11 cellular contexts compared by ENCODE assay signal in the genomic region with DNA sequence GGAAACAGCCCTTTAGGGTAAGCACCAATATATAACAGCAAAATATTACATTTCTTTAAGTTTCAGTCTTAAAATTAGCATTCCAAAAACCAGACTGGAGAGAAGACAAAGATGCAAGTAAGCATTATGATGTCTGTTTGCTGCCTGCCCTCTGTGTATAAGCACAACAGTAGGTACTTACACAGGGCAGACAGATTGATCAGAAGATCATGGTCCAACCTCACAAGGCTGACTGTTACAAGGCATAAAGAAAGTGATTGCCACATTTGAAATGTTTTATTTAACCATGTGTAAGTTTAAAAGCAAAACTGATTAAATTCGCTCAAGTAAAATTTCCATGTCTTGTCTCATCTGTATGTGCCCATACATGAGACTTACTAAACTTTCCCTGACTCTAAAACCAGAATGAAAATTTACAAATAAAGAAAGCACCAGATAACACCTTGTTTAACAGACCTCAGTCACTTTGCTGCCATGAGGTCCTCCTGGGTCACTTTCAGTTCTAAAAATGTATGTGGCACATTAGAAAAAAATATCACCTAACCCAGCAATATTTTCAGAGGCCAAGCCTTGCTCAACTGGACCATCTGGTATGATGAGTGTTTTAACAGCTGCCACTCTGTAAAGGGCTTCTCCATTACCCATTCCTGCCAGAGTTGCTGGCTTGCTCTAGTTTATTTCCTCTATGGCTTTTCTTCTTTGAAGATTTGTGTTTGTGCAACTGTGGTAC.
A peak's percentile ranks its signal among the peaks of the same experiment; 100 is the strongest.
DNase-seq lines count a peak whose midpoint lies in the region; ATAC-seq, FAIRE-seq and TF ChIP-seq lines count a peak whose summit lies in the region.
"Had no signal": no experiment of that assay in that cellular context is flagged by ENCODE, and none has a peak within 500 bp of the region (broad histone marks: within the 10 kb centered on the region; RNA-seq: fewer than 3 reads in every experiment).

No MANE protein-coding gene starts in this region.

- TF ChIP-seq EP300 in HepG2 (IDR thresholded peaks at IDR 0.05; ENCODE audit: low read depth in 2 of 2, low read length in 2 of 2) (no peak), HepG2 (CRISPR knock-in tag; IDR thresholded peaks at IDR 0.05; ENCODE audit: borderline replicate concordance) (no peak)

- H3K9ac ChIP-seq in HepG2 (ENCODE audit: insufficient read depth, low read depth, low read length), result no peak overlapping the region

- no peak for TF ChIP-seq RAD21 in HepG2 (CRISPR knock-in tag; IDR thresholded peaks at IDR 0.05)

- no peak overlapping the region for H3K4me2 ChIP-seq in HepG2 (ENCODE audit: low read depth, low read length)

- H3K4me3 ChIP-seq in esophagus squamous epithelium (no peak overlapping the region), HepG2 (replicated peaks in 1 of 3; ENCODE audit: insufficient read depth in 1 of 3, low read depth in 2 of 3, low read length in 3 of 3) (no peak overlapping the region)
- H3K4me3 ChIP-seq: testis had no signal

- FAIRE-seq in HepG2 (lab: Jason Lieb, UNC), result no peak

- H3K36me3 ChIP-seq in esophagus squamous epithelium, result no peaks in the 10 kb centered on the region
- no peaks in the 10 kb centered on the region for H3K36me3 ChIP-seq in HepG2 (replicated peaks in 1 of 2; ENCODE audit: control insufficient read depth in 1 of 2, insufficient read depth in 2 of 2, low read length in 2 of 2)

- peaks cover 3% of the 10 kb centered on the region for H3K27me3 Mint-ChIP-seq in activated CD8-positive, alpha-beta T cell treated with anti-CD3 and anti-CD28 coated beads for 36 hours

- WGBS in esophagus squamous epithelium, 2 donors, result 75 to 77% methylated on average over 1 of the region's 1 CpG
- WGBS in HepG2 (ENCODE audit: low lambda C conversion rate), result 3% methylated on average over 1 of the region's 1 CpG

- DNase-seq in NCI-H1105 (lab: John Stamatoyannopoulos, UW), result peak; percentile 26
- DNase-seq in SHP77 treated with DMSO at 0.1 percent for 48 hours (lab: John Stamatoyannopoulos, UW), result peak; percentile 88
- no peak for DNase-seq in esophagus squamous epithelium (lab: John Stamatoyannopoulos, UW)
- no peak for DNase-seq in activated naive CD4-positive, alpha-beta T cell treated with anti-CD3 and anti-CD28 coated beads, Interleukin-2, amount 50 U/mL, for 72 hours (ENCODE audit: low spot score in 2 of 2)
- no peak for DNase-seq in activated CD8-positive, alpha-beta T cell treated with anti-CD3 and anti-CD28 coated beads for 36 hours
- DNase-seq in HepG2 (ENCODE audit: low spot score), result no peak
- DNase-seq: EL, testis had no signal

- CTCF ChIA-PET in activated CD8-positive, alpha-beta T cell treated with anti-CD3 and anti-CD28 coated beads for 36 hours (lab: Charles Lee), result no interaction called here
- CTCF ChIA-PET in HepG2 (lab: Yijun Ruan, JAX; ENCODE audit: low intra/inter-chr PET ratio, low total read pairs), result no interaction called here

- H4K20me1 ChIP-seq in HepG2 (ENCODE audit: insufficient read depth, low read length), result no peaks in the 10 kb centered on the region

- H3K36me3 Mint-ChIP-seq in activated naive CD4-positive, alpha-beta T cell treated with anti-CD3 and anti-CD28 coated beads, Interleukin-2, amount 50 U/mL, for 72 hours, result no peaks in the 10 kb centered on the region
- no peaks in the 10 kb centered on the region for H3K36me3 Mint-ChIP-seq in activated CD8-positive, alpha-beta T cell treated with anti-CD3 and anti-CD28 coated beads for 36 hours (ENCODE audit: low read depth)

- TF ChIP-seq CTCF in esophagus squamous epithelium (IDR thresholded peaks at IDR 0.05), result no peak
- TF ChIP-seq CTCF in activated CD8-positive, alpha-beta T cell treated with anti-CD3 and anti-CD28 coated beads for 36 hours (IDR thresholded peaks at IDR 0.05), result no peak
- no peak for TF ChIP-seq CTCF in HepG2 (CRISPR knock-in tag; IDR thresholded peaks at IDR 0.05)

- no peaks in the 10 kb centered on the region for H3K4me1 Mint-ChIP-seq in activated CD8-positive, alpha-beta T cell treated with anti-CD3 and anti-CD28 coated beads for 36 hours (ENCODE audit: low read depth)
- H3K4me1 Mint-ChIP-seq: activated T-helper 17 cell treated with anti-CD3 and anti-CD28 coated beads, Interleukin-2, amount 50 U/mL, for 72 hours had no signal

- H2AFZ ChIP-seq in HepG2 (ENCODE audit: low read length), result no peak overlapping the region

- no peaks in the 10 kb centered on the region for H3K9me3 ChIP-seq in esophagus squamous epithelium
- H3K9me3 ChIP-seq in HepG2 (ENCODE audit: low read length), result no peaks in the 10 kb centered on the region
- H3K9me3 ChIP-seq: testis had no signal

- ATAC-seq in GM18909 (IDR thresholded peaks at IDR 0.05; ENCODE audit: poor library complexity, unreplicated experiment) (peak; percentile 79), HG02571 (IDR thresholded peaks at IDR 0.05; ENCODE audit: unreplicated experiment) (peak; percentile 89), HepG2 (no peak)
- no peak for ATAC-seq in activated naive CD4-positive, alpha-beta T cell treated with anti-CD3 and anti-CD28 coated beads, Interleukin-2, amount 50 U/mL, for 72 hours
- ATAC-seq in activated CD8-positive, alpha-beta T cell treated with anti-CD3 and anti-CD28 coated beads for 36 hours, result no peak
- ATAC-seq: activated T-helper 17 cell treated with anti-CD3 and anti-CD28 coated beads, Interleukin-2, amount 50 U/mL, for 72 hours had no signal

- H3K4me3 Mint-ChIP-seq in activated CD8-positive, alpha-beta T cell treated with anti-CD3 and anti-CD28 coated beads for 36 hours, result no peak overlapping the region
- H3K4me3 Mint-ChIP-seq: activated T-helper 17 cell treated with anti-CD3 and anti-CD28 coated beads, Interleukin-2, amount 50 U/mL, for 72 hours had no signal

- no peak overlapping the region for H3K27ac ChIP-seq in esophagus squamous epithelium
- H3K27ac ChIP-seq in HepG2 (ENCODE audit: extremely low read length, insufficient read depth, low read length), result no peak overlapping the region
- H3K27ac ChIP-seq: testis had no signal

- POLR2A ChIA-PET in activated CD8-positive, alpha-beta T cell treated with anti-CD3 and anti-CD28 coated beads for 36 hours (lab: Charles Lee), result no interaction called here
- POLR2A ChIA-PET in HepG2 (lab: Yijun Ruan, JAX), result no interaction called here

- H3K27me3 ChIP-seq in esophagus squamous epithelium (no peaks in the 10 kb centered on the region), HepG2 (ENCODE audit: control insufficient read depth in 1 of 2, insufficient read depth in 2 of 2, low read length in 2 of 2) (no peaks in the 10 kb centered on the region)
- H3K27me3 ChIP-seq: testis had no signal

- no peaks in the 10 kb centered on the region for H3K79me2 ChIP-seq in HepG2 (ENCODE audit: insufficient read depth, low read length)

- TF ChIP-seq POLR2A in esophagus squamous epithelium (IDR thresholded peaks at IDR 0.05) (no peak), HepG2 (IDR thresholded peaks at IDR 0.05; ENCODE audit: insufficient read depth in 1 of 2, low read depth in 2 of 2, low read length in 2 of 2) (no peak)

- in situ Hi-C loops in HepG2 (cut with HindIII; ENCODE audit: extremely low pct_ligation_motif_present, low pct_unique_long_range_greater_than_20kb), result no loop called here

- intact Hi-C loops in esophagus squamous epithelium (cut with DNase I), result no loop called here
- intact Hi-C loops in activated CD8-positive, alpha-beta T cell treated with anti-CD3 and anti-CD28 coated beads for 36 hours (cut with micrococcal nuclease), result no loop called here
- intact Hi-C loops in HepG2 (cut with micrococcal nuclease; ENCODE audit: unreplicated experiment), result no loop called here

- H3K4me1 ChIP-seq in esophagus squamous epithelium, result no peaks in the 10 kb centered on the region
- H3K4me1 ChIP-seq in HepG2 (ENCODE audit: insufficient read depth, low read length), result no peaks in the 10 kb centered on the region
- H3K4me1 ChIP-seq: testis had no signal

- H3K9me3 Mint-ChIP-seq in activated naive CD4-positive, alpha-beta T cell treated with anti-CD3 and anti-CD28 coated beads, Interleukin-2, amount 50 U/mL, for 72 hours, result no peaks in the 10 kb centered on the region
- H3K9me3 Mint-ChIP-seq in activated CD8-positive, alpha-beta T cell treated with anti-CD3 and anti-CD28 coated beads for 36 hours, result no peaks in the 10 kb centered on the region
- H3K9me3 Mint-ChIP-seq: activated T-helper 17 cell treated with anti-CD3 and anti-CD28 coated beads, Interleukin-2, amount 50 U/mL, for 72 hours had no signal

- BruUV-seq in HepG2 (replicated peaks; lab: Mats Ljungman, UMichigan), result no TSS peak

- H3K27ac Mint-ChIP-seq in activated naive CD4-positive, alpha-beta T cell treated with anti-CD3 and anti-CD28 coated beads, Interleukin-2, amount 50 U/mL, for 72 hours, result no peak overlapping the region
- no peak overlapping the region for H3K27ac Mint-ChIP-seq in activated CD8-positive, alpha-beta T cell treated with anti-CD3 and anti-CD28 coated beads for 36 hours
- H3K27ac Mint-ChIP-seq: activated T-helper 17 cell treated with anti-CD3 and anti-CD28 coated beads, Interleukin-2, amount 50 U/mL, for 72 hours had no signal

TF ChIP-seq in HepG2, 621 proteins besides CTCF, POLR2A, EP300 and RAD21 (continues in another document):
- TF ChIP-seq RARA (CRISPR knock-in tag; IDR thresholded peaks at IDR 0.05) (no peak), AGO1 (IDR thresholded peaks at IDR 0.05; ENCODE audit: low read depth, low read length, poor library complexity, severe bottlenecking) (no peak)
- TF ChIP-seq, protein P1, sequence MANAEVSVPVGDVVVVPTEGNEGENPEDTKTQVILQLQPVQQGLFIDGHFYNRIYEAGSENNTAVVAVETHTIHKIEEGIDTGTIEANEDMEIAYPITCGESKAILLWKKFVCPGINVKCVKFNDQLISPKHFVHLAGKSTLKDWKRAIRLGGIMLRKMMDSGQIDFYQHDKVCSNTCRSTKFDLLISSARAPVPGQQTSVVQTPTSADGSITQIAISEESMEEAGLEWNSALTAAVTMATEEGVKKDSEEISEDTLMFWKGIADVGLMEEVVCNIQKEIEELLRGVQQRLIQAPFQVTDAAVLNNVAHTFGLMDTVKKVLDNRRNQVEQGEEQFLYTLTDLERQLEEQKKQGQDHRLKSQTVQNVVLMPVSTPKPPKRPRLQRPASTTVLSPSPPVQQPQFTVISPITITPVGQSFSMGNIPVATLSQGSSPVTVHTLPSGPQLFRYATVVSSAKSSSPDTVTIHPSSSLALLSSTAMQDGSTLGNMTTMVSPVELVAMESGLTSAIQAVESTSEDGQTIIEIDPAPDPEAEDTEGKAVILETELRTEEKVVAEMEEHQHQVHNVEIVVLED (CRISPR knock-in tag; IDR thresholded peaks at IDR 0.05; ENCODE audit: borderline replicate concordance), result no peak
- TF ChIP-seq, protein P2, sequence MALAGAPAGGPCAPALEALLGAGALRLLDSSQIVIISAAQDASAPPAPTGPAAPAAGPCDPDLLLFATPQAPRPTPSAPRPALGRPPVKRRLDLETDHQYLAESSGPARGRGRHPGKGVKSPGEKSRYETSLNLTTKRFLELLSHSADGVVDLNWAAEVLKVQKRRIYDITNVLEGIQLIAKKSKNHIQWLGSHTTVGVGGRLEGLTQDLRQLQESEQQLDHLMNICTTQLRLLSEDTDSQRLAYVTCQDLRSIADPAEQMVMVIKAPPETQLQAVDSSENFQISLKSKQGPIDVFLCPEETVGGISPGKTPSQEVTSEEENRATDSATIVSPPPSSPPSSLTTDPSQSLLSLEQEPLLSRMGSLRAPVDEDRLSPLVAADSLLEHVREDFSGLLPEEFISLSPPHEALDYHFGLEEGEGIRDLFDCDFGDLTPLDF (CRISPR knock-in tag; IDR thresholded peaks at IDR 0.05), result no peak

Comparison
In these comparisons a context has a peak if more than half of its experiments do, and no peak if none do; other contexts are left out.
1. ATAC-seq: peak in GM18909 (single experiment) and HG02571 (single experiment); none in activated naive CD4-positive, alpha-beta T cell treated with anti-CD3 and anti-CD28 coated beads, Interleukin-2, amount 50 U/mL, for 72 hours (0 of 2), activated CD8-positive, alpha-beta T cell treated with anti-CD3 and anti-CD28 coated beads for 36 hours (single experiment) and HepG2 (single experiment).
2. DNase-seq: peak in NCI-H1105 (single experiment) and SHP77 treated with DMSO at 0.1 percent for 48 hours (single experiment); none in esophagus squamous epithelium (single experiment), activated naive CD4-positive, alpha-beta T cell treated with anti-CD3 and anti-CD28 coated beads, Interleukin-2, amount 50 U/mL, for 72 hours (0 of 2), activated CD8-positive, alpha-beta T cell treated with anti-CD3 and anti-CD28 coated beads for 36 hours (single experiment) and HepG2 (single experiment).